Comparison of ENCODE assay signal across 29 cellular contexts in the genomic region with DNA sequence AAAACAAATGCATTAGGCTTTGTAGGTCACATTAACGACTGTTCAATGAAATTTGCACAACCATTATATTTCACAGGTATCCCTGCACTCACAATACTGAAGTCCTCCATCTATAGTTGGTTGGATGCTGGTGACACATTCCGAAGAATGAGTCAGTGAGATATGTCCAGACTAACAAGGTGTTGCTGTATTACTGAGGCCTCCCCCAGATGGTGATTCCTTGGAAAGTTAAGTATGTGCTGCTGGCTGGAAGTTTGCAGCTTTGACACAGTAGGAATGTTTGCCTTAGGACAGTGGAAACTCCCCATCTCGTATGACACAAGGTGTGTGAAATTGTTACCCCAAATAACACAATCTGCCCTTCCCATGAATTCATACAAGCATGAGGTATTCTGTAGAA. TPM values are rescaled to one million over a fixed set of nuclear protein-coding genes. Genes with fewer than 3 reads are reported as not detected.
"Had no signal": no experiment of that assay in that cellular context is flagged by ENCODE, and none has a peak within 500 bp of the region (broad histone marks: within the 10 kb centered on the region; RNA-seq: fewer than 3 reads in every experiment).

No MANE protein-coding gene starts in this region.

- H3K9me3 ChIP-seq: esophagus muscularis mucosa had no signal

- DNase-seq: activated CD4-positive, alpha-beta memory T cell treated with anti-CD3 and anti-CD28 coated beads for 36 hours; activated CD4-positive, alpha-beta T cell treated with anti-CD3 and anti-CD28 coated beads for 36 hours; activated CD4-positive, alpha-beta T cell treated with anti-CD3 and anti-CD28 coated beads, Interleukin-2, amount 10 ng/mL, durations not matched to agents 24 days and 14 days; activated CD4-positive, CD25-positive, alpha-beta regulatory T cell; activated CD4-positive, CD25-positive, alpha-beta regulatory T cell treated with anti-CD3 and anti-CD28 coated beads, Interleukin-2, amount 50 U/mL, for 72 hours; activated CD8-positive, alpha-beta memory T cell treated with anti-CD3 and anti-CD28 coated beads, Interleukin-2, amount 10 ng/mL, durations not matched to agents 7 days and 5 days; activated CD8-positive, alpha-beta memory T cell treated with anti-CD3 and anti-CD28 coated beads, Interleukin-2, amount 50 U/mL, for 4 hours; activated CD8-positive, alpha-beta T cell treated with anti-CD3 and anti-CD28 coated beads, Interleukin-2, amount 10 ng/mL, durations not matched to agents 7 days and 5 days; activated gamma-delta T cell; activated naive CD4-positive, alpha-beta T cell treated with anti-CD3 and anti-CD28 coated beads, Interleukin-2, amount 50 U/mL, for 16 hours; activated naive CD4-positive, alpha-beta T cell treated with Interleukin-2 at 50 U/mL for 16 hours; activated T-cell treated with anti-CD3 and anti-CD28 coated beads, Interleukin-2, amount 50 U/mL, for 1 hour; activated T-cell treated with anti-CD3 and anti-CD28 coated beads, Interleukin-2, amount 50 U/mL, for 48 hours; amniotic stem cell; anterior cingulate cortex; brain microvascular endothelial cell; dorsolateral prefrontal cortex; effector memory CD4-positive, alpha-beta T cell; endodermal cell; erythroblast; T-helper 2 cell had no signal

- H3K4me3 ChIP-seq: cardiac muscle cell, coronary artery, dorsolateral prefrontal cortex, esophagus muscularis mucosa had no signal

- H3K27me3 ChIP-seq: brain microvascular endothelial cell, cardiac muscle cell, dorsolateral prefrontal cortex, esophagus muscularis mucosa had no signal

- H3K4me1 ChIP-seq: esophagus muscularis mucosa had no signal

- FAIRE-seq: astrocyte, frontal cortex had no signal

- H3K36me3 ChIP-seq: brain microvascular endothelial cell, cardiac muscle cell, esophagus muscularis mucosa had no signal

- H3K27ac ChIP-seq: brain microvascular endothelial cell, cardiac muscle cell, coronary artery, dorsolateral prefrontal cortex, esophagus muscularis mucosa had no signal

RNA-seq across cellular contexts. Expression of a gene that starts 46.6 kb away (rescaled TPM):
- total RNA-seq: activated CD4-positive, alpha-beta memory T cell treated with anti-CD3 and anti-CD28 coated beads for 36 hours; activated CD4-positive, alpha-beta T cell treated with anti-CD3 and anti-CD28 coated beads for 36 hours; activated CD4-positive, alpha-beta T cell treated with anti-CD3 and anti-CD28 coated beads, Interleukin-2, amount 10 ng/mL, durations not matched to agents 24 days and 14 days; activated CD8-positive, alpha-beta memory T cell treated with anti-CD3 and anti-CD28 coated beads for 36 hours; activated CD8-positive, alpha-beta memory T cell treated with anti-CD3 and anti-CD28 coated beads, Interleukin-2, amount 10 ng/mL, durations not matched to agents 7 days and 5 days; activated CD8-positive, alpha-beta T cell treated with anti-CD3 and anti-CD28 coated beads, Interleukin-2, amount 10 ng/mL, durations not matched to agents 7 days and 5 days; activated T-helper 1 cell treated with anti-CD3 and anti-CD28 coated beads, Interleukin-12 subunit alpha, Interleukin-12 subunit beta, Interleukin-2, Interleukin-4 antibody, amounts not matched to agents 30 ng/mL and 10 ng/mL and 1 ng/mL, durations not matched to agents 14 hours and 24 hours and 36 hours; cardiac muscle cell; T-helper 1 cell treated with Interleukin-12 subunit alpha and Interleukin-12 subunit beta and Interleukin-4 antibody, amounts not matched to agents 30 ng/mL and 1 ng/mL, for 36 hours had no signal
- polyA plus RNA-seq: cardiac muscle cell had no signal
